In genomic region chrX:28042260-28042659, GRCh38 we compare ENCODE assay signal across 5 cellular contexts.
"Had no signal": no experiment of that assay in that cellular context is flagged by ENCODE, and none has a peak within 500 bp of the region (broad histone marks: within the 10 kb centered on the region; RNA-seq: fewer than 3 reads in every experiment).

No MANE protein-coding gene starts in this region.

- DNase-seq: H9, HCEC 1CT, IMR-90 had no signal

- ATAC-seq: GM23338, K562 had no signal

- H3K4me1 Mint-ChIP-seq: GM23338, H9 had no signal

- H3K4me3 Mint-ChIP-seq: GM23338, H9 had no signal

- H3K27ac Mint-ChIP-seq: GM23338, H9 had no signal

- H3K4me3 ChIP-seq: GM23338, K562 had no signal
